In genomic region chr18:4233468-4233867, GRCh38 we compare ENCODE assay signal across 24 cellular contexts.
"Had no signal": no experiment of that assay in that cellular context is flagged by ENCODE, and none has a peak within 500 bp of the region (broad histone marks: within the 10 kb centered on the region; RNA-seq: fewer than 3 reads in every experiment).

No MANE protein-coding gene starts in this region.

- H3K27ac ChIP-seq: ascending aorta, body of pancreas, SJSA1 had no signal

- H3K36me3 ChIP-seq: ascending aorta, SJSA1 had no signal

- H3K4me1 ChIP-seq: ascending aorta, body of pancreas, SJSA1 had no signal

- H3K9me3 ChIP-seq: body of pancreas, SJSA1 had no signal

- ATAC-seq: activated CD8-positive, alpha-beta memory T cell treated with anti-CD3 and anti-CD28 coated beads, Interleukin-2, amount 10 ng/mL, durations not matched to agents 7 days and 5 days; activated naive CD4-positive, alpha-beta T cell treated with anti-CD3 and anti-CD28 coated beads, Interleukin-2, amount 50 U/mL, for 72 hours; activated naive CD8-positive, alpha-beta T cell treated with anti-CD3 and anti-CD28 coated beads, Interleukin-2, amount 50 U/mL, for 24 hours; body of pancreas; PC-3 had no signal

- DNase-seq: activated B cell treated with CpG ODN at 0.5 μM for 24 hours; activated CD4-positive, alpha-beta T cell treated with anti-CD3 and anti-CD28 coated beads for 1 hour; activated CD4-positive, alpha-beta T cell treated with anti-CD3 and anti-CD28 coated beads, Interleukin-2, amount 10 ng/mL, durations not matched to agents 24 days and 14 days; activated CD4-positive, alpha-beta T cell treated with anti-CD3 and anti-CD28 coated beads, Interleukin-2, amount 50 U/mL, for 48 hours; activated CD8-positive, alpha-beta memory T cell treated with anti-CD3 and anti-CD28 coated beads, Interleukin-2, amount 10 ng/mL, durations not matched to agents 7 days and 5 days; activated effector memory CD4-positive, alpha-beta T cell treated with anti-CD3 and anti-CD28 coated beads, Interleukin-2, amount 50 U/mL, for 16 hours; activated naive CD4-positive, alpha-beta T cell treated with Interleukin-2 at 50 U/mL for 16 hours; activated naive CD8-positive, alpha-beta T cell treated with anti-CD3 and anti-CD28 coated beads, Interleukin-2, amount 50 U/mL, for 24 hours; activated T-cell treated with anti-CD3 and anti-CD28 coated beads, Interleukin-2, amount 50 U/mL, for 24 hours; amniotic stem cell; body of pancreas; central memory CD4-positive, alpha-beta T cell; NCI-H1092; NCI-H1417; NCI-H1930; NCI-H2107; NCI-H2171 treated with DMSO at 0.1 percent for 48 hours; NCI-H226; NCI-H526 treated with DMSO at 0.1 percent for 48 hours; PC-3; SHP77 had no signal

- H3K4me3 ChIP-seq: ascending aorta, body of pancreas, SJSA1 had no signal

- H3K27me3 ChIP-seq: ascending aorta, body of pancreas, SJSA1 had no signal
